Comparison of ENCODE assay signal across 9 cellular contexts in genomic region chr11:59186130-59186594, GRCh38. TPM values are rescaled to one million over a fixed set of nuclear protein-coding genes. Genes with fewer than 3 reads are reported as not detected.
DNase-seq lines count a peak whose midpoint lies in the region; ATAC-seq and TF ChIP-seq lines count a peak whose summit lies in the region.
"Had no signal": no experiment of that assay in that cellular context is flagged by ENCODE, and none has a peak within 500 bp of the region (broad histone marks: within the 10 kb centered on the region; RNA-seq: fewer than 3 reads in every experiment).

No MANE protein-coding gene starts in this region.

- no peaks in the 10 kb centered on the region for H3K9me3 ChIP-seq in RWPE2 (ENCODE audit: severe bottlenecking)
- no peaks in the 10 kb centered on the region for H3K9me3 ChIP-seq in adrenal gland (replicated peaks in 1 of 3)
- no peaks in the 10 kb centered on the region for H3K9me3 ChIP-seq in left lung

- no peak overlapping the region for H3K27ac ChIP-seq in RWPE2 (ENCODE audit: poor library complexity, severe bottlenecking)
- peak overlapping the region in 1 of 5 donors; percentile 61 for H3K27ac ChIP-seq in adrenal gland
- H3K27ac ChIP-seq in left lung = peak overlapping the region; percentile 51 to 70
- H3K27ac ChIP-seq: BLaER1 treated with 17β-estradiol and CSF1 and Interleukin-3, amounts not matched to agents 10 nM and 100 nM had no signal

- DNase-seq in NCI-H1105 treated with DMSO at 0.1 percent for 48 hours (lab: John Stamatoyannopoulos, UW) (peak; percentile 33), NCI-H1105 (lab: John Stamatoyannopoulos, UW) (no peak), HEK293T (ENCODE audit: extremely low spot score) (peak; percentile 56), RWPE2 (ENCODE audit: low spot score) (no peak), adrenal gland (peak in 1 of 7 donors; percentile 29), left lung (peak; percentile 70 to 81), NCI-H774 (lab: John Stamatoyannopoulos, UW) (no peak)
- peak; percentile 66 for DNase-seq in stimulated activated naive CD8-positive, alpha-beta T cell treated with anti-CD3 and anti-CD28 coated beads, Interleukin-15, Interleukin-2, amounts not matched to agents 100 U/mL and 50 U/mL, for 24 hours

- POLR2A ChIA-PET in HEK293T (lab: Yijun Ruan, JAX) = no interaction called here

- peaks cover 78% of the 10 kb centered on the region for H3K36me3 ChIP-seq in RWPE2 (ENCODE audit: low read depth)
- H3K36me3 ChIP-seq in adrenal gland (replicated peaks in 1 of 2) = peaks cover 0 to 5% of the 10 kb centered on the region in 2 donors
- peaks cover 0 to 13% of the 10 kb centered on the region in 2 donors for H3K36me3 ChIP-seq in left lung

- ATAC-seq in RWPE2 (ENCODE audit: low read depth) (peak; percentile 57; the same call in 1 of the 3 replicates), left lung (peak; percentile 78)
- peak; percentile 70 for ATAC-seq in stimulated activated naive CD8-positive, alpha-beta T cell treated with anti-CD3 and anti-CD28 coated beads, Interleukin-15, Interleukin-2, amounts not matched to agents 100 U/mL and 50 U/mL, for 24 hours

- peak; percentile 64 for TF ChIP-seq CTCF in RWPE2 (IDR thresholded peaks at IDR 0.05; ENCODE audit: poor library complexity, severe bottlenecking)
- TF ChIP-seq CTCF in adrenal gland (IDR thresholded peaks at IDR 0.05) = peak; percentile 8 to 49 (median 32)
- peak; percentile 59 to 69 for TF ChIP-seq CTCF in left lung (IDR thresholded peaks at IDR 0.05)

- H3K4me1 ChIP-seq in RWPE2 (ENCODE audit: insufficient read depth, poor library complexity, severe bottlenecking) (no peaks in the 10 kb centered on the region), adrenal gland (replicated peaks in 1 of 2) (peaks cover 0 to 27% of the 10 kb centered on the region in 2 donors), left lung (peaks cover 50 to 70% of the 10 kb centered on the region in 2 donors)

- no peak overlapping the region for H3K4me3 ChIP-seq in RWPE2 (ENCODE audit: severe bottlenecking)
- no peak overlapping the region for H3K4me3 ChIP-seq in adrenal gland
- H3K4me3 ChIP-seq in left lung = no peak overlapping the region
- H3K4me3 ChIP-seq: BLaER1 treated with 17β-estradiol and CSF1 and Interleukin-3, amounts not matched to agents 10 nM and 100 nM had no signal

- no peak for TF ChIP-seq POLR2A in adrenal gland (IDR thresholded peaks at IDR 0.05)

- 61 to 74% (median 69%) methylated on average over 3 to 5 of the region's 5 CpGs for WGBS in adrenal gland, 4 donors

- intact Hi-C loops in adrenal gland (cut with DNase I) = loop anchor here in 1 of 2 donors (10.0 kb wide), 1 partner anchor 99 kb away; no protein-coding TSS in a partner anchor
- intact Hi-C loops in left lung (cut with DNase I) = no loop called here

- CTCF ChIA-PET in HEK293T (lab: Yijun Ruan, JAX) = interaction anchor here (0.6 to 2.4 kb wide), 7 partner anchors 9 to 232 kb away, joined by 3 to 13 read pairs (median 4); partner anchors contain the start of gene DTX4

- H3K27me3 ChIP-seq in RWPE2 (ENCODE audit: insufficient read depth, poor library complexity, severe bottlenecking) = no peaks in the 10 kb centered on the region
- H3K27me3 ChIP-seq in adrenal gland = no peaks in the 10 kb centered on the region
- no peaks in the 10 kb centered on the region for H3K27me3 ChIP-seq in left lung
- H3K27me3 ChIP-seq: BLaER1 treated with 17β-estradiol and CSF1 and Interleukin-3, amounts not matched to agents 10 nM and 100 nM had no signal

TF ChIP-seq in HEK293T, 16 proteins besides CTCF, POLR2A, EP300 and RAD21:
- TF ChIP-seq LEF1 (IDR thresholded peaks at IDR 0.05; ENCODE audit: borderline replicate concordance) (no peak), NFRKB (IDR thresholded peaks at IDR 0.05) (no peak), PKNOX1 (IDR thresholded peaks at IDR 0.05) (no peak), ARNT (IDR thresholded peaks at IDR 0.05) (no peak), FOXA1 (IDR thresholded peaks at IDR 0.05) (no peak), ZNF384 (IDR thresholded peaks at IDR 0.05) (no peak), TARDBP (IDR thresholded peaks at IDR 0.05) (no peak), FOXM1 (IDR thresholded peaks at IDR 0.05; ENCODE audit: borderline replicate concordance) (no peak), CTBP1 (IDR thresholded peaks at IDR 0.05; ENCODE audit: borderline replicate concordance) (no peak), BHLHE40 (IDR thresholded peaks at IDR 0.05; ENCODE audit: borderline replicate concordance) (no peak), SP1 (IDR thresholded peaks at IDR 0.05) (no peak), FOXK2 (IDR thresholded peaks at IDR 0.05) (no peak), HDGF (IDR thresholded peaks at IDR 0.05; ENCODE audit: borderline replicate concordance) (no peak), L3MBTL2 (conservative IDR thresholded peaks at IDR 0.05) (no peak), SUZ12 (IDR thresholded peaks at IDR 0.05) (no peak), ELF4 (IDR thresholded peaks at IDR 0.05) (no peak)

RNA-seq across cellular contexts. Expression of gene DTX4, which starts 14.2 kb away (rescaled TPM):
- total RNA-seq in adrenal gland (1 to 10 TPM; 2.2 to 7.8 (median 3.4) TPM), left lung (10 to 100 TPM; 33.2 to 43.4 TPM)
- polyA plus RNA-seq in adrenal gland = 1 to 10 TPM; 1.2 to 2.9 (median 2.3) TPM

RNA-seq across cellular contexts. Expression of gene MPEG1, which starts 26.6 kb away (rescaled TPM):
- total RNA-seq in adrenal gland (10 to 100 TPM; 18.7 to 54.8 (median 37.3) TPM), left lung (10 to 100 TPM; 23.5 to 68.7 TPM)
- polyA plus RNA-seq in adrenal gland = 10 to 100 TPM in 1 of 3 donors, 1 to 10 TPM in 2; 4.5 to 10.2 (median 6.9) TPM

RNA-seq across cellular contexts. Expression of gene FAM111A, which starts 43.5 kb away (rescaled TPM):
- 10 to 100 TPM; 15.8 to 40.4 (median 30.1) TPM for total RNA-seq in adrenal gland
- polyA plus RNA-seq in adrenal gland = 10 to 100 TPM; 13.5 to 92.5 (median 30.7) TPM
- total RNA-seq in left lung = 10 to 100 TPM; 50.3 to 55.9 TPM

Comparison
In these comparisons a context has a peak if more than half of its experiments do, and no peak if none do; other contexts are left out.
1. DNase-seq: peak in NCI-H1105 treated with DMSO at 0.1 percent for 48 hours (single experiment), HEK293T (single experiment), left lung (2 of 2) and stimulated activated naive CD8-positive, alpha-beta T cell treated with anti-CD3 and anti-CD28 coated beads, Interleukin-15, Interleukin-2, amounts not matched to agents 100 U/mL and 50 U/mL, for 24 hours (single experiment); none in NCI-H1105 (single experiment), RWPE2 (single experiment) and NCI-H774 (single experiment).
2. Peak in every context shown above with its lines, with median percentiles within 50 percentile points of each other: ATAC-seq and CTCF ChIP-seq.